ENCODE assay signal across 21 cellular contexts in the genomic region with DNA sequence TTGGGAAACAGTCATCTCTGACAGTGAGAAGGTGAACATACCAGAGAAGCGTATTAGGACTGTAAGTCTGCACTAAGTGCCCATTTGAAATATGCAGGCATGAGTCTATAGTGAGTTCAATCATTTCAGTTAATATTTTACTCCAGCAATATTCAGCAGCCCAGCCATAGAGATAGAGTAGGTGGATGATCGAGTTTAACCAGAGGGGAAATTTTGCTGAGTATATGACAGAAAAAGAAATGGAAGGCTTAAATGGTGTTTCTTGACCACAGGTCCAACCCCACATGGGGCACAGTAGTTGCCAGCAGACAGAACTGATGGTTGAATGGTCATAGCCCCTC. TPM values are rescaled to one million over a fixed set of nuclear protein-coding genes. Genes with fewer than 3 reads are reported as not detected.
DNase-seq lines count a peak whose midpoint lies in the region; ATAC-seq and TF ChIP-seq lines count a peak whose summit lies in the region.
"Had no signal": no experiment of that assay in that cellular context is flagged by ENCODE, and none has a peak within 500 bp of the region (broad histone marks: within the 10 kb centered on the region; RNA-seq: fewer than 3 reads in every experiment).

No MANE protein-coding gene starts in this region.

- TF ChIP-seq CTCF in GM23338 (conservative IDR thresholded peaks at IDR 0.05; ENCODE audit: low read depth in 2 of 2): no peak
- no peak for TF ChIP-seq CTCF in sigmoid colon (IDR thresholded peaks at IDR 0.05)
- no peak for TF ChIP-seq CTCF in testis (IDR thresholded peaks at IDR 0.05)

- TF ChIP-seq POLR2A in sigmoid colon (IDR thresholded peaks at IDR 0.05) (no peak), testis (IDR thresholded peaks at IDR 0.05) (no peak)

- H3K79me2 ChIP-seq in GM23338 (replicated peaks; ENCODE audit: insufficient read depth): no peaks in the 10 kb centered on the region

- no peak overlapping the region for H3K4me2 ChIP-seq in GM23338
- H3K4me2 ChIP-seq: A549 had no signal

- no peaks in the 10 kb centered on the region for H3F3A ChIP-seq in GM23338 (replicated peaks; ENCODE audit: low read depth)

- no peak overlapping the region for H3K27ac Mint-ChIP-seq in GM23338
- H3K27ac Mint-ChIP-seq: CD4-positive, CD25-positive, alpha-beta regulatory T cell; IgD-negative memory B cell had no signal

- ATAC-seq in GM23338: no peak
- ATAC-seq in HG02970 (IDR thresholded peaks at IDR 0.05; ENCODE audit: low FRiP score, unreplicated experiment): no peak
- ATAC-seq: A549 had no signal

- 57 to 79% methylated on average over 2 of the region's 2 CpGs for WGBS in sigmoid colon, 2 donors
- WGBS in testis, 2 donors: 95% methylated on average over 2 of the region's 2 CpGs

- H3K36me3 ChIP-seq in GM23338 (ENCODE audit: insufficient read depth): no peaks in the 10 kb centered on the region
- no peaks in the 10 kb centered on the region for H3K36me3 ChIP-seq in sigmoid colon
- H3K36me3 ChIP-seq in testis (ENCODE audit: low read depth, missing control alignments): no peaks in the 10 kb centered on the region
- H3K36me3 ChIP-seq: BE2C, HAP-1, SJCRH30 had no signal

- DNase-seq in GM23338 (ENCODE audit: low spot score) (no peak), caudate nucleus (lab: John Stamatoyannopoulos, UW) (no peak), sigmoid colon (no peak), testis (no peak)
- DNase-seq: BE2C; CD4-positive, CD25-positive, alpha-beta regulatory T cell; GF-D8; Karpas-422; NCI-H1694; NCI-H2081; NCI-H2171; NCI-H345; NCI-H524 had no signal

- H3K36me3 Mint-ChIP-seq in GM23338 (ENCODE audit: low read depth): no peaks in the 10 kb centered on the region
- H3K36me3 Mint-ChIP-seq: CD4-positive, CD25-positive, alpha-beta regulatory T cell; IgD-negative memory B cell had no signal

- H4K20me1 ChIP-seq in GM23338 (replicated peaks; ENCODE audit: insufficient read depth): no peaks in the 10 kb centered on the region

- H3K9me3 Mint-ChIP-seq in GM23338: no peaks in the 10 kb centered on the region
- H3K9me3 Mint-ChIP-seq: IgD-negative memory B cell had no signal

- no peak overlapping the region for H3K4me3 Mint-ChIP-seq in GM23338
- H3K4me3 Mint-ChIP-seq: CD4-positive, CD25-positive, alpha-beta regulatory T cell; IgD-negative memory B cell had no signal

- peaks cover 15% of the 10 kb centered on the region for H3K4me1 Mint-ChIP-seq in GM23338
- H3K4me1 Mint-ChIP-seq: CD4-positive, CD25-positive, alpha-beta regulatory T cell; IgD-negative memory B cell had no signal

- no peak overlapping the region for H3K4me3 ChIP-seq in GM23338
- no peak overlapping the region for H3K4me3 ChIP-seq in sigmoid colon
- H3K4me3 ChIP-seq in testis: no peak overlapping the region
- H3K4me3 ChIP-seq: A549, HAP-1, SJCRH30 had no signal

- H3K9me3 ChIP-seq in sigmoid colon (no peaks in the 10 kb centered on the region), testis (no peaks in the 10 kb centered on the region)
- H3K9me3 ChIP-seq: A549, BE2C, HAP-1, SJCRH30 had no signal

- H3K4me1 ChIP-seq in GM23338 (ENCODE audit: insufficient read depth) (peaks cover 6% of the 10 kb centered on the region; the same call in 1 of the 2 replicates), sigmoid colon (no peaks in the 10 kb centered on the region), testis (no peaks in the 10 kb centered on the region)
- H3K4me1 ChIP-seq: A549, BE2C, HAP-1, SJCRH30 had no signal

- H3K27me3 ChIP-seq in GM23338 (ENCODE audit: insufficient read depth) (no peaks in the 10 kb centered on the region), layer of hippocampus (ENCODE audit: control insufficient read depth, insufficient read depth, low read length) (no peaks in the 10 kb centered on the region), sigmoid colon (no peaks in the 10 kb centered on the region), testis (no peaks in the 10 kb centered on the region)
- H3K27me3 ChIP-seq: BE2C, SJCRH30 had no signal

- 0 out of 2 replicates have a peak, but pooled peaks cover 10% of the 10 kb centered on the region for H3K9me2 ChIP-seq in GM23338 (ENCODE audit: insufficient read depth)

- H2AFZ ChIP-seq in GM23338: peak overlapping the region; percentile 83

- intact Hi-C loops in sigmoid colon (cut with DNase I): no loop called here
- intact Hi-C loops in testis (cut with DNase I; ENCODE audit: low total_unique reads): no loop called here

- TF ChIP-seq EP300 in sigmoid colon (IDR thresholded peaks at IDR 0.05): no peak

- H3K27ac ChIP-seq in GM23338 (ENCODE audit: low read depth) (no peak overlapping the region), caudate nucleus (ENCODE audit: low read depth, low read length) (peak overlapping the region; percentile 92), layer of hippocampus (ENCODE audit: low read depth, low read length) (peak overlapping the region; percentile 93), temporal lobe (ENCODE audit: low read depth, low read length) (peak overlapping the region; percentile 99), sigmoid colon (no peak overlapping the region), testis (no peak overlapping the region)
- H3K27ac ChIP-seq: A549, SJCRH30 had no signal

- peaks cover 2% of the 10 kb centered on the region for H3K27me3 Mint-ChIP-seq in GM23338 (ENCODE audit: insufficient read depth, low read depth, poor library complexity)

TF ChIP-seq in GM23338, 12 proteins besides CTCF, POLR2A, EP300 and RAD21 (continues in another document):
- TF ChIP-seq ZNF114 (CRISPR knock-in tag; IDR thresholded peaks at IDR 0.05) (no peak), EZH2 (IDR thresholded peaks at IDR 0.05; ENCODE audit: low read depth, unreplicated experiment) (no peak), STAT1 (IDR thresholded peaks at IDR 0.05; ENCODE audit: unreplicated experiment) (no peak), POLR2AphosphoS5 (IDR thresholded peaks at IDR 0.05; ENCODE audit: low read depth) (no peak), JUNB (IDR thresholded peaks at IDR 0.05; ENCODE audit: unreplicated experiment) (no peak)
- TF ChIP-seq, protein P1, sequence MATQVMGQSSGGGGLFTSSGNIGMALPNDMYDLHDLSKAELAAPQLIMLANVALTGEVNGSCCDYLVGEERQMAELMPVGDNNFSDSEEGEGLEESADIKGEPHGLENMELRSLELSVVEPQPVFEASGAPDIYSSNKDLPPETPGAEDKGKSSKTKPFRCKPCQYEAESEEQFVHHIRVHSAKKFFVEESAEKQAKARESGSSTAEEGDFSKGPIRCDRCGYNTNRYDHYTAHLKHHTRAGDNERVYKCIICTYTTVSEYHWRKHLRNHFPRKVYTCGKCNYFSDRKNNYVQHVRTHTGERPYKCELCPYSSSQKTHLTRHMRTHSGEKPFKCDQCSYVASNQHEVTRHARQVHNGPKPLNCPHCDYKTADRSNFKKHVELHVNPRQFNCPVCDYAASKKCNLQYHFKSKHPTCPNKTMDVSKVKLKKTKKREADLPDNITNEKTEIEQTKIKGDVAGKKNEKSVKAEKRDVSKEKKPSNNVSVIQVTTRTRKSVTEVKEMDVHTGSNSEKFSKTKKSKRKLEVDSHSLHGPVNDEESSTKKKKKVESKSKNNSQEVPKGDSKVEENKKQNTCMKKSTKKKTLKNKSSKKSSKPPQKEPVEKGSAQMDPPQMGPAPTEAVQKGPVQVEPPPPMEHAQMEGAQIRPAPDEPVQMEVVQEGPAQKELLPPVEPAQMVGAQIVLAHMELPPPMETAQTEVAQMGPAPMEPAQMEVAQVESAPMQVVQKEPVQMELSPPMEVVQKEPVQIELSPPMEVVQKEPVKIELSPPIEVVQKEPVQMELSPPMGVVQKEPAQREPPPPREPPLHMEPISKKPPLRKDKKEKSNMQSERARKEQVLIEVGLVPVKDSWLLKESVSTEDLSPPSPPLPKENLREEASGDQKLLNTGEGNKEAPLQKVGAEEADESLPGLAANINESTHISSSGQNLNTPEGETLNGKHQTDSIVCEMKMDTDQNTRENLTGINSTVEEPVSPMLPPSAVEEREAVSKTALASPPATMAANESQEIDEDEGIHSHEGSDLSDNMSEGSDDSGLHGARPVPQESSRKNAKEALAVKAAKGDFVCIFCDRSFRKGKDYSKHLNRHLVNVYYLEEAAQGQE (IDR thresholded peaks at IDR 0.05; ENCODE audit: unreplicated experiment): no peak

RNA-seq across cellular contexts. Expression of gene KIF6, which starts 39.8 kb away (rescaled TPM):
- 0.87 and 1.7 TPM in 2 replicates for total RNA-seq in GM23338 (2014; rRNA removed; shearing (Covaris generic))
- polyA plus RNA-seq in GM23338 (2016; fragmentation: Nextera tagmentation; extraction: Ambion mirVana) (1.7 and 2.0 TPM in 2 replicates), sigmoid colon (under 1 TPM in 2 of 3 donors, not detected in 1; under 0.01 to 0.32 TPM), testis (ENCODE audit: insufficient read depth, low read depth, low replicate concordance) (12.0 TPM)
- total RNA-seq in temporal lobe (0.98 TPM), sigmoid colon (under 1 TPM in 3 of 4 donors, not detected in 1; 0.36 to 0.99 (median 0.55) TPM), testis (1 to 10 TPM; 4.2 to 6.3 TPM)
- total RNA-seq: CD4-positive, CD25-positive, alpha-beta regulatory T cell; OCI-LY7 had no signal
- polyA plus RNA-seq: CD4-positive, CD25-positive, alpha-beta regulatory T cell; IgD-negative memory B cell had no signal

Comparison
In these comparisons a context has a peak if more than half of its experiments do, and no peak if none do; other contexts are left out.
1. H3K27ac ChIP-seq: peak in caudate nucleus (single experiment), layer of hippocampus (single experiment) and temporal lobe (single experiment); none in GM23338 (single experiment), sigmoid colon (0 of 4) and testis (0 of 2).